Comparison of ENCODE assay signal across 2 cellular contexts in genomic region chr11:73243093-73243485, GRCh38.
TF ChIP-seq lines count a peak whose summit lies in the region.

No MANE protein-coding gene starts in this region.

TF ChIP-seq in A549, 52 proteins besides CTCF, POLR2A, EP300 and RAD21:
- TF ChIP-seq RARB (CRISPR knock-in tag; IDR thresholded peaks at IDR 0.05) (no peak), GATA3 (IDR thresholded peaks at IDR 0.05; ENCODE audit: borderline replicate concordance) (no peak), CBX8 (IDR thresholded peaks at IDR 0.05) (no peak), HOXA7 (CRISPR knock-in tag; IDR thresholded peaks at IDR 0.05) (no peak), TFCP2L1 (CRISPR knock-in tag; IDR thresholded peaks at IDR 0.05) (no peak), USF2 (IDR thresholded peaks at IDR 0.05) (no peak), HOXB5 (CRISPR knock-in tag; IDR thresholded peaks at IDR 0.05) (no peak), FOSB (CRISPR knock-in tag; IDR thresholded peaks at IDR 0.05) (no peak), JUNB (IDR thresholded peaks at IDR 0.05) (no peak), SMC3 (IDR thresholded peaks at IDR 0.05) (no peak), RNF2 (IDR thresholded peaks at IDR 0.05; ENCODE audit: borderline replicate concordance, low read depth) (no peak), FOXS1 (CRISPR knock-in tag; IDR thresholded peaks at IDR 0.05) (no peak), HDAC2 (IDR thresholded peaks at IDR 0.05) (no peak)
- TF ChIP-seq, protein P1, sequence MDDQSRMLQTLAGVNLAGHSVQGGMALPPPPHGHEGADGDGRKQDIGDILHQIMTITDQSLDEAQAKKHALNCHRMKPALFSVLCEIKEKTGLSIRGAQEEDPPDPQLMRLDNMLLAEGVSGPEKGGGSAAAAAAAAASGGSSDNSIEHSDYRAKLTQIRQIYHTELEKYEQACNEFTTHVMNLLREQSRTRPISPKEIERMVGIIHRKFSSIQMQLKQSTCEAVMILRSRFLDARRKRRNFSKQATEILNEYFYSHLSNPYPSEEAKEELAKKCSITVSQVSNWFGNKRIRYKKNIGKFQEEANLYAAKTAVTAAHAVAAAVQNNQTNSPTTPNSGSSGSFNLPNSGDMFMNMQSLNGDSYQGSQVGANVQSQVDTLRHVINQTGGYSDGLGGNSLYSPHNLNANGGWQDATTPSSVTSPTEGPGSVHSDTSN (IDR thresholded peaks at IDR 0.05): no peak
- TF ChIP-seq, protein P2, sequence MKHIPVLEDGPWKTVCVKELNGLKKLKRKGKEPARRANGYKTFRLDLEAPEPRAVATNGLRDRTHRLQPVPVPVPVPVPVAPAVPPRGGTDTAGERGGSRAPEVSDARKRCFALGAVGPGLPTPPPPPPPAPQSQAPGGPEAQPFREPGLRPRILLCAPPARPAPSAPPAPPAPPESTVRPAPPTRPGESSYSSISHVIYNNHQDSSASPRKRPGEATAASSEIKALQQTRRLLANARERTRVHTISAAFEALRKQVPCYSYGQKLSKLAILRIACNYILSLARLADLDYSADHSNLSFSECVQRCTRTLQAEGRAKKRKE (CRISPR knock-in tag; IDR thresholded peaks at IDR 0.05; ENCODE audit: low read depth): no peak
- TF ChIP-seq, protein P3, sequence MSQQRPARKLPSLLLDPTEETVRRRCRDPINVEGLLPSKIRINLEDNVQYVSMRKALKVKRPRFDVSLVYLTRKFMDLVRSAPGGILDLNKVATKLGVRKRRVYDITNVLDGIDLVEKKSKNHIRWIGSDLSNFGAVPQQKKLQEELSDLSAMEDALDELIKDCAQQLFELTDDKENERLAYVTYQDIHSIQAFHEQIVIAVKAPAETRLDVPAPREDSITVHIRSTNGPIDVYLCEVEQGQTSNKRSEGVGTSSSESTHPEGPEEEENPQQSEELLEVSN (IDR thresholded peaks at IDR 0.05; ENCODE audit: borderline replicate concordance, low read depth): no peak

TF ChIP-seq in GM12878, 131 proteins besides CTCF, POLR2A, EP300 and RAD21:
- TF ChIP-seq GATAD2B (conservative IDR thresholded peaks at IDR 0.05; ENCODE audit: low read depth) (no peak), BACH1 (IDR thresholded peaks at IDR 0.05; ENCODE audit: borderline replicate concordance) (no peak), SP1 (IDR thresholded peaks at IDR 0.05; ENCODE audit: low read depth, low read length) (no peak), PRDM15 (CRISPR knock-in tag; IDR thresholded peaks at IDR 0.05) (no peak), NRF1 (conservative IDR thresholded peaks at IDR 0.05; ENCODE audit: low read depth, low read length) (no peak), IRF3 (IDR thresholded peaks at IDR 0.05) (no peak), CBX5 (IDR thresholded peaks at IDR 0.05; ENCODE audit: low read depth) (no peak), NFYA (IDR thresholded peaks at IDR 0.05; ENCODE audit: borderline replicate concordance, low read depth, low read length) (no peak), IKZF2 (IDR thresholded peaks at IDR 0.05) (no peak), CHD2 (IDR thresholded peaks at IDR 0.05; ENCODE audit: borderline replicate concordance, low read depth, low read length) (no peak), SREBF2 (IDR thresholded peaks at IDR 0.05; ENCODE audit: low read length) (no peak), E2F4 (IDR thresholded peaks at IDR 0.05; ENCODE audit: low read depth, low read length) (no peak), TAF1 (IDR thresholded peaks at IDR 0.05; ENCODE audit: borderline replicate concordance, low read depth, low read length) (no peak), SRF (IDR thresholded peaks at IDR 0.05; ENCODE audit: low read depth in 2 of 2, low read length in 2 of 2) (no peak), STAT3 (IDR thresholded peaks at IDR 0.05; ENCODE audit: low read depth, low read length) (no peak), ZSCAN29 (IDR thresholded peaks at IDR 0.05) (no peak), ESRRA (IDR thresholded peaks at IDR 0.05; ENCODE audit: low read length) (no peak)
